Comparison of ENCODE assay signal across 8 cellular contexts in the genomic region with DNA sequence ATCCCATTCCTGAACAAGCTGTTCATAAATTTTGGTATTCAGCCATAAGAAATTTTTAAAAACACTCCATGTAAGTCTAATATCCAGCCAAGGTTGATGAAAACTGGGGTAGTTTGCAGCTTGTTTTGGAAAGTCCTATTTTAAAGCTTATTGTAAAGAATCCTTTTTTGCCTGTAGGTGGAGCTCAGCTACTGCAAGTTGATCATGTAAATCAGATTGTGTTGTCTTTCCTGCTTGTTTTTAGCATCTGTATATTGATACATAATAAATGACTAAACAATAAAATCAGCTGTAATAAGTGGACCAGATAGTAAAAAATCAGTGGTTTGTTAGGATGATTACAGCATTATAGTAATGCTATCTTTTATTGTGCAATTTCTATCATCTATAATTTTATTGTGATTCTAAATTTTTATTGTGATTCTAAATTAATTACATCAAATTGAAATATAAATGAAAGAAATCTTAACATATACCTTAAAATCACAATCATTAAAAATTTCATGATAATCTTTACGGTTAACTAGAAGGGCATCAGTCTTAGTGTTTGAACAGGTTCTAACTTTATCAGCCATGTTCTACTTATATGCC. TPM values are rescaled to one million over a fixed set of nuclear protein-coding genes. Genes with fewer than 3 reads are reported as not detected.
DNase-seq lines count a peak whose midpoint lies in the region; ATAC-seq and TF ChIP-seq lines count a peak whose summit lies in the region.

No MANE protein-coding gene starts in this region.

- no peak overlapping the region for H3K27ac Mint-ChIP-seq in activated CD8-positive, alpha-beta T cell treated with anti-CD3 and anti-CD28 coated beads for 36 hours

- DNase-seq in DMS53 (lab: John Stamatoyannopoulos, UW) (peak; percentile 82), NCI-H2029 (lab: John Stamatoyannopoulos, UW) (peak; percentile 7), left ventricle myocardium superior (no peak), skeletal muscle cell (ENCODE audit: low read depth) (peak; percentile 32), NCI-H187 (lab: John Stamatoyannopoulos, UW) (no peak)
- peak; percentile 18 for DNase-seq in activated CD8-positive, alpha-beta T cell treated with anti-CD3 and anti-CD28 coated beads for 36 hours
- no peak for DNase-seq in activated T-cell treated with anti-CD3 and anti-CD28 coated beads, Interleukin-2, amount 50 U/mL, for 1 hour

- POLR2A ChIA-PET in activated CD8-positive, alpha-beta T cell treated with anti-CD3 and anti-CD28 coated beads for 36 hours (lab: Charles Lee), result no interaction called here

- no peak overlapping the region for H3K4me3 ChIP-seq in skeletal muscle cell (ENCODE audit: low read depth, low read length)

- peak; percentile 42 for ATAC-seq in GM21529 (IDR thresholded peaks at IDR 0.05; ENCODE audit: unreplicated experiment)
- ATAC-seq in activated CD8-positive, alpha-beta T cell treated with anti-CD3 and anti-CD28 coated beads for 36 hours, result peak; percentile 37
- ATAC-seq in left ventricle myocardium superior, result peak; percentile 41

- CTCF ChIA-PET in activated CD8-positive, alpha-beta T cell treated with anti-CD3 and anti-CD28 coated beads for 36 hours (lab: Charles Lee), result interaction anchor here (0.7 to 4.1 kb wide), 11 partner anchors 9 to 671 kb away, joined by 3 to 45 read pairs (median 3); partner anchors contain the start of gene ADAMTS6

- peak; percentile 69 for TF ChIP-seq CTCF in activated CD8-positive, alpha-beta T cell treated with anti-CD3 and anti-CD28 coated beads for 36 hours (IDR thresholded peaks at IDR 0.05)

- peaks cover 5% of the 10 kb centered on the region for H3K4me1 Mint-ChIP-seq in activated CD8-positive, alpha-beta T cell treated with anti-CD3 and anti-CD28 coated beads for 36 hours (ENCODE audit: low read depth)

- intact Hi-C loops in activated CD8-positive, alpha-beta T cell treated with anti-CD3 and anti-CD28 coated beads for 36 hours (cut with micrococcal nuclease), result loop anchor here (1.0 kb wide), 1 partner anchor 672 kb away; no protein-coding TSS in a partner anchor
- intact Hi-C loops in left ventricle myocardium superior (cut with micrococcal nuclease), result loop anchor here (5.0 kb wide), 2 partner anchors 146 to 671 kb away; partner anchors contain the start of gene ADAMTS6

- no peaks in the 10 kb centered on the region for H3K9me3 Mint-ChIP-seq in activated CD8-positive, alpha-beta T cell treated with anti-CD3 and anti-CD28 coated beads for 36 hours

- no peaks in the 10 kb centered on the region for H3K27me3 Mint-ChIP-seq in activated CD8-positive, alpha-beta T cell treated with anti-CD3 and anti-CD28 coated beads for 36 hours

- no peak overlapping the region for H3K4me3 Mint-ChIP-seq in activated CD8-positive, alpha-beta T cell treated with anti-CD3 and anti-CD28 coated beads for 36 hours

- peaks cover 13% of the 10 kb centered on the region for H3K36me3 Mint-ChIP-seq in activated CD8-positive, alpha-beta T cell treated with anti-CD3 and anti-CD28 coated beads for 36 hours (ENCODE audit: low read depth)

RNA-seq across cellular contexts. Expression of gene CWC27, which starts 42.4 kb away (rescaled TPM):
- total RNA-seq in activated CD8-positive, alpha-beta T cell treated with anti-CD3 and anti-CD28 coated beads for 36 hours, result 10 to 100 TPM; 32.3 to 38.1 TPM
- 27.9 TPM for total RNA-seq in left ventricle myocardium superior

RNA-seq across cellular contexts. Expression of gene SREK1IP1, which starts 42.7 kb away (rescaled TPM):
- 10 to 100 TPM; 20.5 to 22.9 TPM for total RNA-seq in activated CD8-positive, alpha-beta T cell treated with anti-CD3 and anti-CD28 coated beads for 36 hours
- total RNA-seq in left ventricle myocardium superior, result 13.7 TPM

Comparison
In these comparisons a context has a peak if more than half of its experiments do, and no peak if none do; other contexts are left out.
1. DNase-seq: peak in DMS53 (single experiment), NCI-H2029 (single experiment), activated CD8-positive, alpha-beta T cell treated with anti-CD3 and anti-CD28 coated beads for 36 hours (single experiment) and skeletal muscle cell (single experiment); none in left ventricle myocardium superior (single experiment), NCI-H187 (0 of 2) and activated T-cell treated with anti-CD3 and anti-CD28 coated beads, Interleukin-2, amount 50 U/mL, for 1 hour (single experiment).
2. Peak in every context shown above with its lines, with median percentiles within 50 percentile points of each other: ATAC-seq.